Comparison of ENCODE assay signal across 9 cellular contexts in the genomic region with DNA sequence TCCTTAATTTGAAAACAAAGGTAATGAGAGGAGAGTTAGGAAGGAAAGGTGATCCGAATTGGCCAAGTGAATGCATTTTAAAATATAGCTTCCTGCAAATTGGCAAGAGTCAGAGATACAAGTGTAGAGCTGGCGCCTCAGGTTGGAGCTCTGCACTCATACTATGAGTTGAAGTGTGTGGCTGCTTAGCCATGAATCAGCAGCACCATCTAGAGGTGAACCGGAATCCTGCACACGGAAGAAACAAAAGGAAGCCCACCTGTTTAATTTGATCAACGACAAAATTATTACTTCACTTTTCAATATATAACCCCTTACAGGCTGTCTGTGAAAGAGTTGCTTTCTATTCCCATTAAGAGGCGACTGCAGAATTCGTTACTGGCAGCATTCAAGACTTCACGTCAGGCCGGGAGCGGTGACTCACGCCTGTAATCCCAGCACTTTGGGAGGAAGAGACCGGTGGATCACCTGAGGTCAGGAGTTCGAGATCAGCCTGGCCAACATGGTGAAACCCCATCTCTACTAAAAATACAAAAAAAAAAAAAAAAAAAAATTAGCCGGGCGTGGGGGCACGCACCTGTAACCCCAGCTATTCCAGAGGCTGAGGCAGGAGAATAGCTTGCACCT.
A peak's percentile ranks its signal among the peaks of the same experiment; 100 is the strongest.
DNase-seq lines count a peak whose midpoint lies in the region; ATAC-seq and TF ChIP-seq lines count a peak whose summit lies in the region.
"Had no signal": no experiment of that assay in that cellular context is flagged by ENCODE, and none has a peak within 500 bp of the region (broad histone marks: within the 10 kb centered on the region; RNA-seq: fewer than 3 reads in every experiment).

No MANE protein-coding gene starts in this region.

- H3K4me3 ChIP-seq in breast epithelium = no peak overlapping the region
- H3K4me3 ChIP-seq in WERI-Rb-1 (ENCODE audit: low read depth, low read length) = no peak overlapping the region
- no peak overlapping the region for H3K4me3 ChIP-seq in testis

- no peak for TF ChIP-seq POLR2A in breast epithelium (IDR thresholded peaks at IDR 0.05)
- no peak for TF ChIP-seq POLR2A in testis (IDR thresholded peaks at IDR 0.05)
- TF ChIP-seq POLR2A in GM18505 (IDR thresholded peaks at IDR 0.05; ENCODE audit: borderline replicate concordance, extremely low read depth, insufficient read depth, insufficient read length) = no peak

- BruUV-seq in MCF 10A (replicated peaks; lab: Mats Ljungman, UMichigan) = no TSS peak

- H3K36me3 ChIP-seq in breast epithelium (peaks cover under 1% of the 10 kb centered on the region), WERI-Rb-1 (no peaks in the 10 kb centered on the region), testis (ENCODE audit: low read depth, missing control alignments) (no peaks in the 10 kb centered on the region)

- ATAC-seq in GM18505 (IDR thresholded peaks at IDR 0.05; ENCODE audit: unreplicated experiment) = no peak
- ATAC-seq in GM21529 (IDR thresholded peaks at IDR 0.05; ENCODE audit: unreplicated experiment) = no peak

- H3K27me3 ChIP-seq in breast epithelium = no peaks in the 10 kb centered on the region
- peaks cover 2% of the 10 kb centered on the region for H3K27me3 ChIP-seq in WERI-Rb-1 (ENCODE audit: insufficient read depth, low read depth, severe bottlenecking)
- no peaks in the 10 kb centered on the region for H3K27me3 ChIP-seq in testis

- H3K9me3 Mint-ChIP-seq in MCF 10A (ENCODE audit: unreplicated experiment) = no peaks in the 10 kb centered on the region

- H3K4me1 Mint-ChIP-seq in MCF 10A (ENCODE audit: insufficient read depth, unreplicated experiment) = no peaks in the 10 kb centered on the region
- H3K4me1 Mint-ChIP-seq: activated naive CD4-positive, alpha-beta T cell treated with anti-CD3 and anti-CD28 coated beads, Interleukin-2, amount 50 U/mL, for 24 hours had no signal

- no peaks in the 10 kb centered on the region for H3K27me3 Mint-ChIP-seq in MCF 10A (ENCODE audit: insufficient read depth, unreplicated experiment)
- H3K27me3 Mint-ChIP-seq: activated naive CD4-positive, alpha-beta T cell treated with anti-CD3 and anti-CD28 coated beads, Interleukin-2, amount 50 U/mL, for 24 hours had no signal

- no peak overlapping the region for H3K27ac Mint-ChIP-seq in MCF 10A (ENCODE audit: low read depth, unreplicated experiment)
- H3K27ac Mint-ChIP-seq: activated naive CD4-positive, alpha-beta T cell treated with anti-CD3 and anti-CD28 coated beads, Interleukin-2, amount 50 U/mL, for 24 hours had no signal

- H3K36me3 Mint-ChIP-seq in MCF 10A (ENCODE audit: insufficient read depth, unreplicated experiment) = no peaks in the 10 kb centered on the region
- H3K36me3 Mint-ChIP-seq: activated naive CD4-positive, alpha-beta T cell treated with anti-CD3 and anti-CD28 coated beads, Interleukin-2, amount 50 U/mL, for 24 hours had no signal

- POLR2A ChIA-PET in MCF 10A (lab: Yijun Ruan, JAX) = interaction anchor here (1.1 kb wide), 1 partner anchor 20 kb away, joined by 3 read pairs; no protein-coding TSS in a partner anchor

- WGBS in testis, 2 donors = 38 to 39% methylated on average over 16 of the region's 16 CpGs

- TF ChIP-seq CTCF in MCF 10A (IDR thresholded peaks at IDR 0.05; ENCODE audit: unreplicated experiment) (peak; percentile 66), breast epithelium (IDR thresholded peaks at IDR 0.05) (peak in 1 of 3 donors; percentile 22), WERI-Rb-1 (IDR thresholded peaks at IDR 0.05; ENCODE audit: low read depth, low read length) (peak; percentile 88), testis (IDR thresholded peaks at IDR 0.05) (peak; percentile 37 to 57 (median 51))

- no peak overlapping the region for H3K27ac ChIP-seq in breast epithelium
- H3K27ac ChIP-seq in WERI-Rb-1 = no peak overlapping the region
- H3K27ac ChIP-seq in testis = no peak overlapping the region

- CTCF ChIA-PET in MCF 10A (lab: Yijun Ruan, JAX) = interaction anchor here (0.5 to 2.6 kb wide), 18 partner anchors 9 to 1160 kb away, joined by 3 to 18 read pairs (median 3); no protein-coding TSS in a partner anchor

- H3K4me1 ChIP-seq in breast epithelium (no peaks in the 10 kb centered on the region), testis (no peaks in the 10 kb centered on the region)

- H3K4me3 Mint-ChIP-seq in MCF 10A (ENCODE audit: unreplicated experiment) = no peak overlapping the region
- H3K4me3 Mint-ChIP-seq: activated naive CD4-positive, alpha-beta T cell treated with anti-CD3 and anti-CD28 coated beads, Interleukin-2, amount 50 U/mL, for 24 hours had no signal

- DNase-seq in MCF 10A (ENCODE audit: unreplicated experiment) = peak; percentile 53
- DNase-seq in breast epithelium (ENCODE audit: low spot score in 2 of 2) = no peak
- peak; percentile 8 for DNase-seq in NCI-H2029 treated with DMSO at 0.1 percent for 48 hours (lab: John Stamatoyannopoulos, UW)
- peak; percentile 43 for DNase-seq in WERI-Rb-1
- DNase-seq in iPS DF 4.7 (ENCODE audit: extremely low read depth, low spot score) = peak; percentile 49
- peak; percentile 66 for DNase-seq in testis

- intact Hi-C loops in MCF 10A (cut with micrococcal nuclease) (loop anchor here (1.0 to 5.0 kb wide), 2 partner anchors 762 to 1100 kb away; no protein-coding TSS in a partner anchor), breast epithelium (cut with DNase I; ENCODE audit: low total_unique reads) (loop anchor here (5.0 to 10.0 kb wide), 2 partner anchors 307 to 865 kb away; no protein-coding TSS in a partner anchor), testis (cut with DNase I; ENCODE audit: low total_unique reads) (no loop called here)

- no peaks in the 10 kb centered on the region for H3K9me3 ChIP-seq in breast epithelium
- no peaks in the 10 kb centered on the region for H3K9me3 ChIP-seq in WERI-Rb-1 (ENCODE audit: severe bottlenecking)
- no peaks in the 10 kb centered on the region for H3K9me3 ChIP-seq in testis

Comparison
In these comparisons a context has a peak if more than half of its experiments do, and no peak if none do; other contexts are left out.
1. DNase-seq: peak in MCF 10A (single experiment), NCI-H2029 treated with DMSO at 0.1 percent for 48 hours (single experiment), WERI-Rb-1 (single experiment), iPS DF 4.7 (single experiment) and testis (single experiment); none in breast epithelium (0 of 2).